ENCODE assay signal across 19 cellular contexts in the genomic region with DNA sequence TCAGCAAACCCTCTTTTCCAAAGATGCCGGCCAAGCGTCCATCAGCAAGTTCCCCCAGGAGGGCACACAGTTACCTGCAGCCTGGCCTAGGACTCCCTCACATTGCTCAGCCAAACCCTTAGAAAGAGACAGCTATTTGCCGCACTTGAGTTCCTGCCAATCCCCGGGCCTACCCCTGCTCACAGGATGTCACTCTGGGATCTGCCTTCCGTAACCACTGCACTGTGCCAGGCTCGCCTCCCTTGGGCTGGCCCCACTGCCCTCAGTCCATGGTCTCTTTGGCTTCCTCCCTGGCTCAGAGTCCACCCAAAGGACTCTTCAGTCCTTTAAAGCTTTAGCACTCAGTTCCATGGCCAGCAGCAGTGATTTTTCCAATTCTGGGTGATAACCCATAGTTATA.
DNase-seq lines count a peak whose midpoint lies in the region; ATAC-seq, FAIRE-seq and TF ChIP-seq lines count a peak whose summit lies in the region.
"Had no signal": no experiment of that assay in that cellular context is flagged by ENCODE, and none has a peak within 500 bp of the region (broad histone marks: within the 10 kb centered on the region; RNA-seq: fewer than 3 reads in every experiment).

No MANE protein-coding gene starts in this region.

- H3K9ac ChIP-seq in liver (ENCODE audit: low read depth in 1 of 2, low read length in 2 of 2) (no peak overlapping the region), HepG2 (ENCODE audit: insufficient read depth, low read depth, low read length) (no peak overlapping the region), neuronal stem cell (ENCODE audit: low read depth, low read length, poor library complexity) (no peak overlapping the region)

- 47% methylated on average over 6 of the region's 6 CpGs for WGBS in liver
- 52% methylated on average over 6 of the region's 6 CpGs for WGBS in HepG2 (ENCODE audit: low lambda C conversion rate)
- WGBS in neuronal stem cell (ENCODE audit: extremely low coverage in 2 of 2, insufficient read length in 2 of 2, insufficient replicate concordance in 1 of 2), 2 donors = no CpG with 5 or more reads among the region's 6 CpGs

- H3K36me3 Mint-ChIP-seq in nephron progenitor cell (ENCODE audit: low read depth) = no peaks in the 10 kb centered on the region

- TF ChIP-seq EP300 in HepG2 (IDR thresholded peaks at IDR 0.05; ENCODE audit: low read depth in 2 of 2, low read length in 2 of 2) (no peak), HepG2 (CRISPR knock-in tag; IDR thresholded peaks at IDR 0.05; ENCODE audit: borderline replicate concordance) (no peak)

- peak overlapping the region; percentile 5 for H2BK12ac ChIP-seq in neuronal stem cell (ENCODE audit: low read length)

- no peak overlapping the region for H3K18ac ChIP-seq in neuronal stem cell (ENCODE audit: low read length)

- CTCF ChIA-PET in HepG2 (lab: Yijun Ruan, JAX; ENCODE audit: low intra/inter-chr PET ratio, low total read pairs) = no interaction called here

- peak overlapping the region; percentile 41 for H2BK15ac ChIP-seq in neuronal stem cell (ENCODE audit: low read length)

- peak overlapping the region; percentile 22 for H4K91ac ChIP-seq in neuronal stem cell (ENCODE audit: low read depth, low read length, poor library complexity)

- BruUV-seq in HepG2 (replicated peaks; lab: Mats Ljungman, UMichigan) = no TSS peak

- TF ChIP-seq RAD21 in liver (IDR thresholded peaks at IDR 0.05) = peak in 1 of 2 donors; percentile 25
- TF ChIP-seq RAD21 in HepG2 (CRISPR knock-in tag; IDR thresholded peaks at IDR 0.05) = no peak

- no peak overlapping the region for H3K4me3 Mint-ChIP-seq in nephron progenitor cell
- H3K4me3 Mint-ChIP-seq: CD4-positive, alpha-beta T cell had no signal

- H3K36me3 ChIP-seq in liver (ENCODE audit: control insufficient read depth in 4 of 4, insufficient read depth in 3 of 4, low read depth in 1 of 4, low read length in 3 of 4) (no peaks in the 10 kb centered on the region), HepG2 (replicated peaks in 1 of 2; ENCODE audit: control insufficient read depth in 1 of 2, insufficient read depth in 2 of 2, low read length in 2 of 2) (no peaks in the 10 kb centered on the region), neuronal stem cell (replicated peaks in 1 of 2; ENCODE audit: control insufficient read depth in 2 of 2, insufficient read depth in 2 of 2, low read length in 2 of 2) (no peaks in the 10 kb centered on the region)

- TF ChIP-seq CTCF in liver (IDR thresholded peaks at IDR 0.05; ENCODE audit: low read depth, low read length, missing input control) (no peak), HepG2 (CRISPR knock-in tag; IDR thresholded peaks at IDR 0.05) (no peak), nephron progenitor cell (IDR thresholded peaks at IDR 0.05) (no peak)

- H3K14ac ChIP-seq in neuronal stem cell (ENCODE audit: low read length) = no peak overlapping the region

- H2BK120ac ChIP-seq in neuronal stem cell (ENCODE audit: low read depth, low read length) = peak overlapping the region; percentile 10

- no peaks in the 10 kb centered on the region for H3K27me3 ChIP-seq in liver (ENCODE audit: control insufficient read depth in 4 of 4, insufficient read depth in 4 of 4, low read length in 3 of 4)
- peaks cover 0 to 1% of the 10 kb centered on the region in 2 experiments; a peak in 2 of 5 replicates for H3K27me3 ChIP-seq in HepG2 (ENCODE audit: control insufficient read depth in 1 of 2, insufficient read depth in 2 of 2, low read length in 2 of 2)
- H3K27me3 ChIP-seq in neuronal stem cell (ENCODE audit: control insufficient read depth in 3 of 3, insufficient read depth in 3 of 3, low read depth in 1 of 3, low read length in 3 of 3) = no peaks in the 10 kb centered on the region

- no peaks in the 10 kb centered on the region for H3K9me3 ChIP-seq in liver (ENCODE audit: control insufficient read depth in 4 of 4, low read length in 3 of 4)
- peaks cover 6% of the 10 kb centered on the region for H3K9me3 ChIP-seq in HepG2 (ENCODE audit: low read length)
- no peaks in the 10 kb centered on the region for H3K9me3 ChIP-seq in neuronal stem cell (replicated peaks in 1 of 2; ENCODE audit: control insufficient read depth in 2 of 2, insufficient read depth in 1 of 2, low read depth in 1 of 2, low read length in 2 of 2)
- H3K9me3 ChIP-seq: A549 had no signal

- no peaks in the 10 kb centered on the region for H4K20me1 ChIP-seq in HepG2 (ENCODE audit: insufficient read depth, low read length)

- no peak for DNase-seq in HepG2 (ENCODE audit: low spot score)
- DNase-seq in ecto neural progenitor cell (ENCODE audit: low spot score) = peak; percentile 32
- DNase-seq in nephron progenitor cell = no peak
- DNase-seq in neuronal stem cell (ENCODE audit: low spot score) = no peak
- DNase-seq in HK-2 (ENCODE audit: unreplicated experiment) = no peak
- no peak for DNase-seq in NCI-H446 treated with DMSO at 0.1 percent for 48 hours (lab: John Stamatoyannopoulos, UW)
- no peak for DNase-seq in NCI-H1436 (lab: John Stamatoyannopoulos, UW)
- DNase-seq: AML-193; CD4-positive, alpha-beta T cell; DMS153; DMS79 treated with DMSO at 0.1 percent for 48 hours; GF-D8; HCEC 1CT had no signal

- H3K4me1 ChIP-seq in liver (ENCODE audit: control insufficient read depth in 4 of 4, insufficient read depth in 4 of 4, low read length in 3 of 4) (peaks cover 1 to 32% (median 27%) of the 10 kb centered on the region in 4 donors), HepG2 (ENCODE audit: insufficient read depth, low read length) (no peaks in the 10 kb centered on the region), neuronal stem cell (ENCODE audit: control insufficient read depth in 2 of 2, insufficient read depth in 1 of 2, low read depth in 1 of 2, low read length in 2 of 2) (peaks cover 7 to 16% of the 10 kb centered on the region in 2 donors)
- H3K4me1 ChIP-seq: A549 had no signal

- in situ Hi-C loops in HepG2 (cut with HindIII; ENCODE audit: extremely low pct_ligation_motif_present, low pct_unique_long_range_greater_than_20kb) = no loop called here

- no peak for ATAC-seq in HepG2
- ATAC-seq: A549 had no signal

- H3K4ac ChIP-seq in neuronal stem cell (ENCODE audit: low read length) = no peak overlapping the region

- H3K27me3 Mint-ChIP-seq in nephron progenitor cell (ENCODE audit: low read depth, poor library complexity) = peaks cover 40% of the 10 kb centered on the region

- H3K4me1 Mint-ChIP-seq in nephron progenitor cell = peaks cover 5% of the 10 kb centered on the region

- POLR2A ChIA-PET in HepG2 (lab: Yijun Ruan, JAX) = no interaction called here

- H3K4me3 ChIP-seq in liver (ENCODE audit: low read depth in 1 of 3, low read length in 3 of 3) = no peak overlapping the region
- H3K4me3 ChIP-seq in HepG2 (replicated peaks in 1 of 3; ENCODE audit: insufficient read depth in 1 of 3, low read depth in 2 of 3, low read length in 3 of 3) = no peak overlapping the region
- peak overlapping the region in 1 of 2 donors; percentile 48 for H3K4me3 ChIP-seq in neuronal stem cell (ENCODE audit: low read length in 2 of 2)
- H3K4me3 ChIP-seq: A549 had no signal

- peak overlapping the region; percentile 78 for H2AK5ac ChIP-seq in neuronal stem cell (ENCODE audit: low read depth, low read length)

- H3K23ac ChIP-seq in neuronal stem cell (ENCODE audit: low read depth, low read length, poor library complexity) = peak overlapping the region; percentile 45

- H3K27ac ChIP-seq in liver (ENCODE audit: low read depth in 1 of 2, low read length in 2 of 2) = peak overlapping the region in 1 of 2 donors; percentile 50
- no peak overlapping the region for H3K27ac ChIP-seq in HepG2 (ENCODE audit: extremely low read length, insufficient read depth, low read length)
- no peak overlapping the region for H3K27ac ChIP-seq in neuronal stem cell (replicated peaks; ENCODE audit: low read length)
- H3K27ac ChIP-seq: 22Rv1, A549, C4-2B had no signal

- TF ChIP-seq POLR2A in HepG2 (IDR thresholded peaks at IDR 0.05; ENCODE audit: insufficient read depth in 1 of 2, low read depth in 2 of 2, low read length in 2 of 2) = no peak

- H3K79me2 ChIP-seq in HepG2 (ENCODE audit: insufficient read depth, low read length) = no peaks in the 10 kb centered on the region

- H3K27ac Mint-ChIP-seq in nephron progenitor cell = peak overlapping the region; percentile 77
- H3K27ac Mint-ChIP-seq: CD4-positive, alpha-beta T cell had no signal

- intact Hi-C loops in HepG2 (cut with micrococcal nuclease; ENCODE audit: unreplicated experiment) = no loop called here

- no peak overlapping the region for H2BK5ac ChIP-seq in neuronal stem cell (ENCODE audit: low read length)

- no peak overlapping the region for H4K8ac ChIP-seq in neuronal stem cell (ENCODE audit: low read depth, low read length)

- no peak overlapping the region for H2AFZ ChIP-seq in HepG2 (ENCODE audit: low read length)
- no peak overlapping the region for H2AFZ ChIP-seq in neuronal stem cell (ENCODE audit: low read length)

- H3K79me1 ChIP-seq in neuronal stem cell (ENCODE audit: low read depth, low read length) = peaks cover 2% of the 10 kb centered on the region

- H3K4me2 ChIP-seq in HepG2 (ENCODE audit: low read depth, low read length) (no peak overlapping the region), neuronal stem cell (ENCODE audit: insufficient read depth, low read length, poor library complexity, severe bottlenecking) (no peak overlapping the region)
- H3K4me2 ChIP-seq: A549 had no signal

- peaks cover 3% of the 10 kb centered on the region for H3K9me3 Mint-ChIP-seq in nephron progenitor cell

- no peak for FAIRE-seq in HepG2 (lab: Jason Lieb, UNC)
- FAIRE-seq: A549, GM19239, H1 had no signal

TF ChIP-seq in liver, 16 proteins besides CTCF, POLR2A, EP300 and RAD21 (continues in another document):
- TF ChIP-seq YY1 (IDR thresholded peaks at IDR 0.05) = no peak
- TF ChIP-seq TAF1 (conservative IDR thresholded peaks at IDR 0.05) = no peak
- TF ChIP-seq NR2F2 (IDR thresholded peaks at IDR 0.05) = no peak
- TF ChIP-seq JUND (IDR thresholded peaks at IDR 0.05) = peak in 1 of 2 donors; percentile 34
- TF ChIP-seq, protein P1, sequence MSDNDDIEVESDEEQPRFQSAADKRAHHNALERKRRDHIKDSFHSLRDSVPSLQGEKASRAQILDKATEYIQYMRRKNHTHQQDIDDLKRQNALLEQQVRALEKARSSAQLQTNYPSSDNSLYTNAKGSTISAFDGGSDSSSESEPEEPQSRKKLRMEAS (IDR thresholded peaks at IDR 0.05) = no peak

TF ChIP-seq in HepG2, 621 proteins besides CTCF, POLR2A, EP300 and RAD21 (continues in another document):
- TF ChIP-seq, protein P2, sequence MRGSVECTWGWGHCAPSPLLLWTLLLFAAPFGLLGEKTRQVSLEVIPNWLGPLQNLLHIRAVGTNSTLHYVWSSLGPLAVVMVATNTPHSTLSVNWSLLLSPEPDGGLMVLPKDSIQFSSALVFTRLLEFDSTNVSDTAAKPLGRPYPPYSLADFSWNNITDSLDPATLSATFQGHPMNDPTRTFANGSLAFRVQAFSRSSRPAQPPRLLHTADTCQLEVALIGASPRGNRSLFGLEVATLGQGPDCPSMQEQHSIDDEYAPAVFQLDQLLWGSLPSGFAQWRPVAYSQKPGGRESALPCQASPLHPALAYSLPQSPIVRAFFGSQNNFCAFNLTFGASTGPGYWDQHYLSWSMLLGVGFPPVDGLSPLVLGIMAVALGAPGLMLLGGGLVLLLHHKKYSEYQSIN (CRISPR knock-in tag; IDR thresholded peaks at IDR 0.05; ENCODE audit: borderline replicate concordance) = no peak
- TF ChIP-seq ZZZ3 (CRISPR knock-in tag; IDR thresholded peaks at IDR 0.05; ENCODE audit: borderline replicate concordance) (no peak), ZNF589 (CRISPR knock-in tag; conservative IDR thresholded peaks at IDR 0.05) (no peak)
